Comparison of ENCODE assay signal across 8 cellular contexts in genomic region chr15:74302821-74303359, GRCh38.
A peak's percentile ranks its signal among the peaks of the same experiment; 100 is the strongest.
DNase-seq lines count a peak whose midpoint lies in the region; ATAC-seq, FAIRE-seq and TF ChIP-seq lines count a peak whose summit lies in the region.

No MANE protein-coding gene starts in this region.

- DNase-seq in AG08396 (ENCODE audit: low spot score), result peak; percentile 48
- DNase-seq in GM19239 (ENCODE audit: insufficient read length, low spot score), result peak; percentile 56
- DNase-seq in astrocyte of the spinal cord (ENCODE audit: low read depth, low spot score), result peak; percentile 25
- peak; percentile 2 for DNase-seq in kidney glomerular epithelial cell (lab: John Stamatoyannopoulos, UW)
- DNase-seq in suprapubic skin (ENCODE audit: low spot score in 2 of 2), result no peak

- H3K9me3 ChIP-seq in OCI-LY1 (ENCODE audit: low read length) (no peaks in the 10 kb centered on the region), suprapubic skin (no peaks in the 10 kb centered on the region)

- H3K4me1 ChIP-seq in OCI-LY1 (ENCODE audit: insufficient read depth, low read length, severe bottlenecking), result no peaks in the 10 kb centered on the region
- no peaks in the 10 kb centered on the region for H3K4me1 ChIP-seq in suprapubic skin

- no peaks in the 10 kb centered on the region for H3K79me2 ChIP-seq in OCI-LY1 (ENCODE audit: insufficient read depth, low read length)

- H3K4me3 ChIP-seq in OCI-LY1 (ENCODE audit: low read depth, low read length, poor library complexity, severe bottlenecking) (no peak overlapping the region), astrocyte of the spinal cord (ENCODE audit: low read depth, low read length) (no peak overlapping the region), suprapubic skin (no peak overlapping the region)

- H3K27ac ChIP-seq in OCI-LY1 (ENCODE audit: low read depth, low read length, poor library complexity, severe bottlenecking) (no peak overlapping the region), suprapubic skin (no peak overlapping the region)

- no peak for ATAC-seq in HG02840 (IDR thresholded peaks at IDR 0.05; ENCODE audit: low FRiP score, unreplicated experiment)
- ATAC-seq in GM19467 (IDR thresholded peaks at IDR 0.05; ENCODE audit: unreplicated experiment), result no peak

- H3K9me2 ChIP-seq in OCI-LY1 (ENCODE audit: low read depth, low read length), result no peaks in the 10 kb centered on the region

- no peak for TF ChIP-seq POLR2A in suprapubic skin (IDR thresholded peaks at IDR 0.05)

- TF ChIP-seq CTCF in OCI-LY1 (IDR thresholded peaks at IDR 0.05; ENCODE audit: low read length) (peak; percentile 54), astrocyte of the spinal cord (IDR thresholded peaks at IDR 0.05; ENCODE audit: low read depth, low read length) (peak; percentile 79), suprapubic skin (IDR thresholded peaks at IDR 0.05) (peak; percentile 21 to 42)

- H3K9ac ChIP-seq in OCI-LY1 (ENCODE audit: low read length), result no peak overlapping the region

- TF ChIP-seq EP300 in suprapubic skin (IDR thresholded peaks at IDR 0.05), result no peak

- H3K36me3 ChIP-seq in OCI-LY1 (ENCODE audit: insufficient read depth, low read length) (no peaks in the 10 kb centered on the region), suprapubic skin (no peaks in the 10 kb centered on the region)

- no peak overlapping the region for H2AFZ ChIP-seq in OCI-LY1 (ENCODE audit: low read length)

- no peaks in the 10 kb centered on the region for H4K20me1 ChIP-seq in OCI-LY1 (ENCODE audit: insufficient read depth, low read length)

- 20% methylated on average over 4 of the region's 7 CpGs for WGBS in suprapubic skin

- peak; percentile 45 for FAIRE-seq in GM19239 (lab: Jason Lieb, UNC)

- H3K27me3 ChIP-seq in OCI-LY1 (ENCODE audit: insufficient read depth, low read length) (no peaks in the 10 kb centered on the region), suprapubic skin (peaks cover 79% of the 10 kb centered on the region)

- in situ Hi-C loops in astrocyte of the spinal cord (cut with HindIII; ENCODE audit: low sequenced_read_pairs), result no loop called here

- no peaks in the 10 kb centered on the region for H3F3A ChIP-seq in OCI-LY1 (ENCODE audit: insufficient read depth, low read length)

- H3K4me2 ChIP-seq in OCI-LY1 (ENCODE audit: low read length), result no peak overlapping the region

Comparison
In these comparisons a context has a peak if more than half of its experiments do, and no peak if none do; other contexts are left out.
1. DNase-seq: peak in AG08396 (single experiment), GM19239 (single experiment), astrocyte of the spinal cord (single experiment) and kidney glomerular epithelial cell (single experiment); none in suprapubic skin (0 of 2).
2. Peak in every context shown above with its lines, with median percentiles within 50 percentile points of each other: CTCF ChIP-seq.